In the genomic region with DNA sequence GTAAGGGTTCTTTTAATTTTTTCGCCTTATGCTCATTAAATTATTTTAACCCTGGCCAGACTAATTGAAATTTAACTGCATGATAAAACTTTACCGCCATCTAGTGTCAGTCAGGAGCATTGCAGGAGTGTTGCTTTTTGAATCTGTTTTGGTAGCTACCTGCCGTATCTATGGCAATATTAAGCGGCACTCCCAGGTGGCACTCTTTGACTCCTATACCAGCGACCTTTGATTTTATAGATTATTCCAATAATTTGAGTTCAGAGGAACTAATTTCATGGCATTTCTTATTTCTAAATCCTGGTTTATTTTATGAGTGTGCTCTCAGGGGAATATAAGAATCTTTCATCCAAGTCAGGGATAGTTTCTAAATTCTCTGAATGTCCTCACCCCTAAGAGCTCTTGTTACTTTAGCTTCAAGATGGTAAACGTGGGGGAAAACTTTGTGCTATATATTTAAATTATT, we compare ENCODE assay signal across 8 cellular contexts.
DNase-seq lines count a peak whose midpoint lies in the region; ATAC-seq and FAIRE-seq lines count a peak whose summit lies in the region.

No MANE protein-coding gene starts in this region.

- peak; percentile 64 for FAIRE-seq in frontal cortex (lab: Jason Lieb, UNC)

- peak; percentile 44 for ATAC-seq in HG03103 (IDR thresholded peaks at IDR 0.05; ENCODE audit: low read depth, unreplicated experiment)

- DNase-seq in activated T-cell treated with anti-CD3 and anti-CD28 coated beads for 24 hours (ENCODE audit: low read depth): peak; percentile 38
- no peak for DNase-seq in activated T-cell treated with anti-CD3 and anti-CD28 coated beads, Interleukin-2, amount 50 U/mL, for 1 hour
- DNase-seq in NCI-H446 treated with DMSO at 0.1 percent for 48 hours (lab: John Stamatoyannopoulos, UW): peak; percentile 37
- DNase-seq in activated T-cell treated with anti-CD3 and anti-CD28 coated beads for 4 hours: peak; percentile 50
- DNase-seq in frontal cortex (ENCODE audit: low spot score in 2 of 2): no peak
- peak; percentile 63 for DNase-seq in renal cortical epithelial cell (ENCODE audit: low read depth)
- DNase-seq in NCI-H524 treated with DMSO at 0.1 percent for 48 hours (lab: John Stamatoyannopoulos, UW): no peak

Comparison
In these comparisons a context has a peak if more than half of its experiments do, and no peak if none do; other contexts are left out.
1. DNase-seq: peak in activated T-cell treated with anti-CD3 and anti-CD28 coated beads for 24 hours (single experiment), NCI-H446 treated with DMSO at 0.1 percent for 48 hours (single experiment), activated T-cell treated with anti-CD3 and anti-CD28 coated beads for 4 hours (single experiment) and renal cortical epithelial cell (single experiment); none in activated T-cell treated with anti-CD3 and anti-CD28 coated beads, Interleukin-2, amount 50 U/mL, for 1 hour (single experiment), frontal cortex (0 of 2) and NCI-H524 treated with DMSO at 0.1 percent for 48 hours (single experiment).